8 cellular contexts compared by ENCODE assay signal in the genomic region with DNA sequence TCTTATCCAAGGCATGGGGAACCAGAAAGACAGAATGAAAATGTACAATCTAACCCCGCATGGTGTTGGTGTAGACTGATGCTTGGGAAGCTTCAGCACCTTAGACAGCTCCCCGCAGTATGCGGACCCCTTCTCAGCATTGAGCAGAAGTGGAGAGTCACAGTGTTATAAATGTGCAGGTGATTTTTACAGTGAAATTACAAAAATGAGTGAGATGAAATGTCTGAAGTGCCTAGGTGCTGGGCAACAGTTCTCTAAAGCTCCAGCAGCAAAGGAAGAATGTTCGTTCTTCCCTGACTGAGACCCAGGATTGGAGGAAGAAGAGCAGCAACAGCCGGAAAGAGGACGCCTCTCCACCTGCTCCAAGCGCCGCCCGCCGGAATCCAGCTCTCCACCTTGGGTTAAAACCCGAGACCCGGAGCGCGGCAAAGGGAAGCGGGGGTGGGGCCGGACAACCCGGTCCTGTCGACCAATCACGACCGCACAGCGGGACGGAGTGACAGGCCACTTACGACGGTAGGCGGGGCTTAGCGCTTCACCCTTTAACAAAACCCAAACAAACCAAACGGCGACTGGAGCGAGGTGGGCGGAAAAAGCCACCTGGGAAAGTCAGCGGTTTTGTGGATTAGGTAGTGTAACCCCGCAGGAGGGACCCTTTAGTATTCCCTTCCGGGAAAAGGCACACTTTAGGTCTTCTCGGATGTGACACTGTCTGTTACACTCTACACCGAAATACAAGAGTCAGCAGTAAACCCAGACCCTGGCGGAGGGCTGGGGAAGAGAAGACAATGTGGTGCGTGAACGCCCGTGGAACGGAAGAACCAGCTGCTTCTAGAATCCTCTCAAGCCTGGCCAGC. TPM values are rescaled to one million over a fixed set of nuclear protein-coding genes. Genes with fewer than 3 reads are reported as not detected.
DNase-seq lines count a peak whose midpoint lies in the region; ATAC-seq and TF ChIP-seq lines count a peak whose summit lies in the region.

A gene (minus strand): TSS at position 403 of the 857 bp plus-strand sequence. CDS start 436 bp downstream, outside the sequence.

- H3K27me3 ChIP-seq in duodenal mucosa (ENCODE audit: control insufficient read depth in 1 of 2, insufficient read depth in 2 of 2, low read length in 2 of 2) = no peaks in the 10 kb centered on the region
- H3K27me3 ChIP-seq in mesendoderm (ENCODE audit: insufficient read depth, low read length, poor library complexity) = no peaks in the 10 kb centered on the region
- no peaks in the 10 kb centered on the region for H3K27me3 ChIP-seq in prostate gland (replicated peaks; ENCODE audit: insufficient read depth)

- peaks cover 6 to 8% (median 6%) of the 10 kb centered on the region in 3 donors for H3K4me1 Mint-ChIP-seq in IgD-negative memory B cell

- H3K4me3 ChIP-seq in duodenal mucosa (ENCODE audit: low read depth in 1 of 2, low read length in 2 of 2) (peak within 1 kb of the TSS; percentile 15 to 32), mesendoderm (ENCODE audit: low read length) (peak within 1 kb of the TSS; percentile 38), prostate gland (no peak within 1 kb of the TSS)

- H3K9me3 Mint-ChIP-seq in IgD-negative memory B cell = peaks cover 0 to 5% (median 0%) of the 10 kb centered on the region in 3 donors

- H4K8ac ChIP-seq in mesendoderm (ENCODE audit: low read depth, low read length) = no peak within 1 kb of the TSS

- H3K36me3 ChIP-seq in duodenal mucosa (ENCODE audit: control insufficient read depth in 1 of 2, insufficient read depth in 2 of 2, low read length in 2 of 2) (no peaks in the 10 kb centered on the region), mesendoderm (ENCODE audit: control insufficient read depth, insufficient read depth, low read length) (no peaks in the 10 kb centered on the region), prostate gland (no peaks in the 10 kb centered on the region)

- H2BK5ac ChIP-seq in mesendoderm (ENCODE audit: low read length) = no peak within 1 kb of the TSS

- no peak for TF ChIP-seq POLR2A in prostate gland (IDR thresholded peaks at IDR 0.05)

- H3K4ac ChIP-seq in mesendoderm (ENCODE audit: low read depth, low read length) = no peak within 1 kb of the TSS

- H3K4me1 ChIP-seq in duodenal mucosa (ENCODE audit: control insufficient read depth in 1 of 2, insufficient read depth in 2 of 2, low read length in 2 of 2) = no peaks in the 10 kb centered on the region
- peaks cover 2% of the 10 kb centered on the region for H3K4me1 ChIP-seq in mesendoderm (ENCODE audit: control insufficient read depth, low read depth, low read length)
- H3K4me1 ChIP-seq in prostate gland (replicated peaks) = no peaks in the 10 kb centered on the region

- TF ChIP-seq CTCF in RWPE1 (conservative IDR thresholded peaks at IDR 0.05; ENCODE audit: low read depth) = no peak
- no peak for TF ChIP-seq CTCF in prostate gland (IDR thresholded peaks at IDR 0.05)

- intact Hi-C loops in prostate gland (cut with DNase I) = no loop called here

- H3K27ac Mint-ChIP-seq in IgD-negative memory B cell = peak within 1 kb of the TSS in 2 of 3 donors; percentile 17 to 50

- DNase-seq in DMS153 (lab: John Stamatoyannopoulos, UW) = peak; percentile 97
- DNase-seq in RWPE1 (ENCODE audit: low spot score) = peak; percentile 58
- peak; percentile 99 for DNase-seq in mesendoderm
- DNase-seq in central memory CD4-positive, alpha-beta T cell = no peak
- DNase-seq in prostate gland (ENCODE audit: low spot score) = no peak

- CTCF ChIA-PET in RWPE1 (lab: Yijun Ruan, JAX) = interaction anchor here (0.6 to 0.7 kb wide), 3 partner anchors 14 to 1013 kb away, joined by 3 to 6 read pairs (median 4); no protein-coding TSS in a partner anchor

- no peaks in the 10 kb centered on the region for H3K79me1 ChIP-seq in mesendoderm (ENCODE audit: low read length)

- H4K5ac ChIP-seq in mesendoderm (ENCODE audit: low read length) = no peak within 1 kb of the TSS

- no peak within 1 kb of the TSS for H3K18ac ChIP-seq in mesendoderm (ENCODE audit: low read length)

- H2AK5ac ChIP-seq in mesendoderm (ENCODE audit: low read length) = no peak within 1 kb of the TSS

- POLR2A ChIA-PET in RWPE1 (lab: Yijun Ruan, JAX; ENCODE audit: low non-redundant PET) = no interaction called here

- peak; percentile 94 for ATAC-seq in GM19463 (IDR thresholded peaks at IDR 0.05; ENCODE audit: unreplicated experiment)

- H2BK15ac ChIP-seq in mesendoderm (replicated peaks; ENCODE audit: low read depth) = no peak within 1 kb of the TSS

- H3K79me2 ChIP-seq in mesendoderm (ENCODE audit: control insufficient read depth, insufficient read depth, low read length) = no peaks in the 10 kb centered on the region

- no peaks in the 10 kb centered on the region for H3K36me3 Mint-ChIP-seq in IgD-negative memory B cell

- H3K27ac ChIP-seq in RWPE1 (no peak within 1 kb of the TSS), duodenal mucosa (ENCODE audit: low read depth, low read length) (no peak within 1 kb of the TSS), mesendoderm (ENCODE audit: low read depth, low read length) (peak within 1 kb of the TSS; percentile 63), prostate gland (no peak within 1 kb of the TSS)

- peak within 1 kb of the TSS; percentile 70 for H3K4me2 ChIP-seq in mesendoderm (ENCODE audit: low read length)

- no CpG with 5 or more reads among the region's 40 CpGs for WGBS in mesendoderm (ENCODE audit: extremely low coverage, insufficient coverage, low lambda C conversion rate)
- WGBS in prostate gland = 2% methylated on average over 40 of the region's 40 CpGs

- no peak within 1 kb of the TSS for H3K9ac ChIP-seq in duodenal mucosa (ENCODE audit: low read depth in 1 of 2, low read length in 2 of 2)
- H3K9ac ChIP-seq in mesendoderm (ENCODE audit: low read length) = peak within 1 kb of the TSS; percentile 36

- H3K9me3 ChIP-seq in duodenal mucosa (ENCODE audit: control insufficient read depth in 1 of 2, low read length in 2 of 2) = peaks cover 0 to 5% of the 10 kb centered on the region in 2 donors
- no peaks in the 10 kb centered on the region for H3K9me3 ChIP-seq in prostate gland

- H3K27me3 Mint-ChIP-seq in IgD-negative memory B cell = peaks cover 6% of the 10 kb centered on the region

- no peak within 1 kb of the TSS for H3K23ac ChIP-seq in mesendoderm (ENCODE audit: low read length)

- H3K56ac ChIP-seq in mesendoderm (ENCODE audit: low read length) = peak within 1 kb of the TSS; percentile 72

- H3K4me3 Mint-ChIP-seq in IgD-negative memory B cell = peak within 1 kb of the TSS; percentile 88 to 95 (median 92)

- no peak within 1 kb of the TSS for H2BK120ac ChIP-seq in mesendoderm (ENCODE audit: low read depth, low read length)

RNA-seq across cellular contexts. Expression of the gene that starts here (rescaled TPM):
- polyA plus RNA-seq in IgD-negative memory B cell = 0.98 TPM
- 0.48 TPM for polyA plus RNA-seq in mesendoderm (2013, experiment 1 of 2)
- 0.45 TPM for polyA plus RNA-seq in mesendoderm (2013, experiment 2 of 2)
- under 1 TPM in 1 of 2 donors, not detected in 1; 0.17 TPM for total RNA-seq in prostate gland

Comparison
In these comparisons a context has a peak if more than half of its experiments do, and no peak if none do; other contexts are left out.
1. DNase-seq: peak in DMS153 (single experiment), RWPE1 (single experiment) and mesendoderm (single experiment); none in central memory CD4-positive, alpha-beta T cell (single experiment) and prostate gland (single experiment).
2. H3K4me3 ChIP-seq: peak in duodenal mucosa (2 of 2) and mesendoderm (single experiment); none in prostate gland (0 of 2).